In the genomic region with DNA sequence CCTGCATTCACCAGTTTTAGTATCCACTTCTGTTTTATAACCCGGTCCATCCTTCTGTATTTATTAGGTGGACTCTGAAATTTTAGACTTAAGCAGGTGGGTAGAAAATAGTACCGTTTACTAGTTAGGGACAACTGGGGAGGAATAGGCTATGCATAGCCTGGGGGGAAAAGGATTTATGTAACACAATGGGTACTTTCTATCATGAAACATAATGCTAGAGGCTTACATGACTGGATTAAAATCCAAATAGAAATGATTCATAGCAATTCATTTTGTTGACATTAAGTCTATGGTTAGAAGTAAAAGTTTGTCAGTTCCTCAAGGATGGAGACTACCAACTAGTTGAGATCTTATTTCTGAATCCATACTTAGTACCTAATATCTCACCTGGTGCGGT, we compare ENCODE assay signal across 6 cellular contexts.
"Had no signal": no experiment of that assay in that cellular context is flagged by ENCODE, and none has a peak within 500 bp of the region (broad histone marks: within the 10 kb centered on the region; RNA-seq: fewer than 3 reads in every experiment).

No MANE protein-coding gene starts in this region.

- H3K4me2 ChIP-seq: GM23338 had no signal

- ATAC-seq: GM23338, HCT116, K562 had no signal

- DNase-seq: H9, IMR-90, KG1 had no signal

- H2AFZ ChIP-seq: GM23338 had no signal

- H3K4me3 ChIP-seq: GM23338, K562 had no signal
